19 cellular contexts compared by ENCODE assay signal in genomic region chr16:66888647-66889615, GRCh38. TPM values are rescaled to one million over a fixed set of nuclear protein-coding genes. Genes with fewer than 3 reads are reported as not detected.
DNase-seq lines count a peak whose midpoint lies in the region; ATAC-seq and TF ChIP-seq lines count a peak whose summit lies in the region.
"Had no signal": no experiment of that assay in that cellular context is flagged by ENCODE, and none has a peak within 500 bp of the region (broad histone marks: within the 10 kb centered on the region; RNA-seq: fewer than 3 reads in every experiment).

No MANE protein-coding gene starts in this region.

- no peak for DNase-seq in activated CD4-positive, alpha-beta T cell treated with anti-CD3 and anti-CD28 coated beads, Interleukin-2, amount 10 ng/mL, durations not matched to agents 24 days and 14 days
- DNase-seq in activated CD4-positive, alpha-beta T cell treated with anti-CD3 and anti-CD28 coated beads, Interleukin-2, amount 50 U/mL, for 48 hours, result no peak
- DNase-seq in left cardiac atrium (peak; percentile 2), Right ventricle myocardium superior (no peak), foreskin melanocyte (peak; percentile 44), type B pancreatic cell (ENCODE audit: extremely low spot score, unreplicated experiment) (no peak), RKO (ENCODE audit: low spot score) (no peak)
- DNase-seq: 8988T; CD8-positive, alpha-beta T cell; DMS79 treated with DMSO at 0.1 percent for 48 hours; H9; MG63; NCI-H1092 treated with DMSO at 0.1 percent for 48 hours; NCI-H2081 treated with DMSO at 0.1 percent for 48 hours; NCI-H510A treated with DMSO at 0.1 percent for 48 hours; NCI-H82 had no signal

- H3K27me3 Mint-ChIP-seq in activated CD4-positive, alpha-beta T cell treated with anti-CD3 and anti-CD28 coated beads, Interleukin-2, amount 10 ng/mL, durations not matched to agents 24 days and 14 days, result no peaks in the 10 kb centered on the region
- no peaks in the 10 kb centered on the region for H3K27me3 Mint-ChIP-seq in type B pancreatic cell

- TF ChIP-seq CTCF in type B pancreatic cell (conservative IDR thresholded peaks at IDR 0.05), result no peak

- H3K4me3 Mint-ChIP-seq in activated CD4-positive, alpha-beta T cell treated with anti-CD3 and anti-CD28 coated beads, Interleukin-2, amount 10 ng/mL, durations not matched to agents 24 days and 14 days, result no peak overlapping the region
- H3K4me3 Mint-ChIP-seq in type B pancreatic cell, result no peak overlapping the region
- H3K4me3 Mint-ChIP-seq: CD8-positive, alpha-beta T cell; H9 had no signal

- no peaks in the 10 kb centered on the region for H3K9me3 Mint-ChIP-seq in activated CD4-positive, alpha-beta T cell treated with anti-CD3 and anti-CD28 coated beads, Interleukin-2, amount 10 ng/mL, durations not matched to agents 24 days and 14 days
- H3K9me3 Mint-ChIP-seq in type B pancreatic cell, result no peaks in the 10 kb centered on the region
- H3K9me3 Mint-ChIP-seq: CD8-positive, alpha-beta T cell; H9 had no signal

- H3K4me1 Mint-ChIP-seq in activated CD4-positive, alpha-beta T cell treated with anti-CD3 and anti-CD28 coated beads, Interleukin-2, amount 10 ng/mL, durations not matched to agents 24 days and 14 days, result peaks cover 38% of the 10 kb centered on the region
- no peaks in the 10 kb centered on the region for H3K4me1 Mint-ChIP-seq in type B pancreatic cell (ENCODE audit: unreplicated experiment)

- H3K27ac Mint-ChIP-seq in activated CD4-positive, alpha-beta T cell treated with anti-CD3 and anti-CD28 coated beads, Interleukin-2, amount 10 ng/mL, durations not matched to agents 24 days and 14 days, result peak overlapping the region; percentile 20
- peak overlapping the region; percentile 29 for H3K27ac Mint-ChIP-seq in type B pancreatic cell
- H3K27ac Mint-ChIP-seq: CD8-positive, alpha-beta T cell had no signal

- ATAC-seq in left cardiac atrium (no peak), Right ventricle myocardium superior (ENCODE audit: poor library complexity) (no peak), HG03039 (IDR thresholded peaks at IDR 0.05; ENCODE audit: unreplicated experiment) (no peak)
- ATAC-seq: CD8-positive, alpha-beta T cell had no signal

- intact Hi-C loops in activated CD4-positive, alpha-beta T cell treated with anti-CD3 and anti-CD28 coated beads, Interleukin-2, amount 10 ng/mL, durations not matched to agents 24 days and 14 days (cut with micrococcal nuclease), result no loop called here
- intact Hi-C loops in left cardiac atrium (cut with DNase I) (no loop called here), Right ventricle myocardium superior (cut with DNase I) (no loop called here)

- peaks cover 55% of the 10 kb centered on the region for H3K36me3 Mint-ChIP-seq in activated CD4-positive, alpha-beta T cell treated with anti-CD3 and anti-CD28 coated beads, Interleukin-2, amount 10 ng/mL, durations not matched to agents 24 days and 14 days (ENCODE audit: low read depth)
- peaks cover 14% of the 10 kb centered on the region for H3K36me3 Mint-ChIP-seq in type B pancreatic cell

RNA-seq across cellular contexts. Expression of gene PDP2, which starts 8.6 kb away (rescaled TPM):
- total RNA-seq in activated CD4-positive, alpha-beta T cell treated with anti-CD3 and anti-CD28 coated beads, Interleukin-2, amount 10 ng/mL, durations not matched to agents 24 days and 14 days, result 48.0 and 51.8 TPM in 2 replicates
- total RNA-seq in left cardiac atrium (1 to 10 TPM; 6.8 to 8.1 TPM), Right ventricle myocardium superior (3.3 TPM), type B pancreatic cell (ENCODE audit: low replicate concordance) (16.1 and 18.5 TPM in 2 replicates)

RNA-seq across cellular contexts. Expression of gene CDH16, which starts 29.8 kb away (rescaled TPM):
- total RNA-seq in activated CD4-positive, alpha-beta T cell treated with anti-CD3 and anti-CD28 coated beads, Interleukin-2, amount 10 ng/mL, durations not matched to agents 24 days and 14 days, result not detected in 2 replicates
- total RNA-seq in left cardiac atrium (under 1 TPM; 0.39 to 0.47 TPM), Right ventricle myocardium superior (0.13 TPM), type B pancreatic cell (ENCODE audit: low replicate concordance) (0.55 and 1.7 TPM in 2 replicates)
- total RNA-seq: CD8-positive, alpha-beta T cell; G401; H9; RPMI7951 had no signal

RNA-seq across cellular contexts. Expression of gene RRAD, which starts 36.4 kb away (rescaled TPM):
- total RNA-seq in activated CD4-positive, alpha-beta T cell treated with anti-CD3 and anti-CD28 coated beads, Interleukin-2, amount 10 ng/mL, durations not matched to agents 24 days and 14 days, result 1.3 TPM in 2 replicates
- total RNA-seq in left cardiac atrium (100 to 1,000 TPM in 1 of 2 donors, 10 to 100 TPM in 1; 58.3 to 325 TPM), Right ventricle myocardium superior (95.4 TPM), type B pancreatic cell (ENCODE audit: low replicate concordance) (1.3 and 2.5 TPM in 2 replicates)
- total RNA-seq: G401 had no signal

RNA-seq across cellular contexts. Expression of gene CA7, which starts 44.7 kb away (rescaled TPM):
- 0.28 and 0.56 TPM in 2 replicates for total RNA-seq in activated CD4-positive, alpha-beta T cell treated with anti-CD3 and anti-CD28 coated beads, Interleukin-2, amount 10 ng/mL, durations not matched to agents 24 days and 14 days
- total RNA-seq in left cardiac atrium (not detected), Right ventricle myocardium superior (not detected), type B pancreatic cell (ENCODE audit: low replicate concordance) (0.70 and 1.2 TPM in 2 replicates)
- total RNA-seq: CD8-positive, alpha-beta T cell; G401; RPMI7951 had no signal

RNA-seq across cellular contexts. Expression of gene CIAO2B, which starts 45.3 kb away (rescaled TPM):
- 170 and 176 TPM in 2 replicates for total RNA-seq in activated CD4-positive, alpha-beta T cell treated with anti-CD3 and anti-CD28 coated beads, Interleukin-2, amount 10 ng/mL, durations not matched to agents 24 days and 14 days
- total RNA-seq in left cardiac atrium (100 to 1,000 TPM in 1 of 2 donors, 10 to 100 TPM in 1; 92.7 to 120 TPM), Right ventricle myocardium superior (103 TPM), type B pancreatic cell (ENCODE audit: low replicate concordance) (71.3 and 74.2 TPM in 2 replicates)

Comparison
In these comparisons a context has a peak if more than half of its experiments do, and no peak if none do; other contexts are left out.
1. DNase-seq: peak in left cardiac atrium (single experiment) and foreskin melanocyte (single experiment); none in activated CD4-positive, alpha-beta T cell treated with anti-CD3 and anti-CD28 coated beads, Interleukin-2, amount 10 ng/mL, durations not matched to agents 24 days and 14 days (single experiment), activated CD4-positive, alpha-beta T cell treated with anti-CD3 and anti-CD28 coated beads, Interleukin-2, amount 50 U/mL, for 48 hours (0 of 2), Right ventricle myocardium superior (single experiment), type B pancreatic cell (single experiment) and RKO (single experiment).
2. RNA of gene RRAD, which starts 36.4 kb away (total RNA-seq): 58.3 to 325 TPM in left cardiac atrium and 95.4 TPM in Right ventricle myocardium superior (single experiment); 1.3 to 2.5 TPM in type B pancreatic cell and 1.3 TPM in activated CD4-positive, alpha-beta T cell treated with anti-CD3 and anti-CD28 coated beads, Interleukin-2, amount 10 ng/mL, durations not matched to agents 24 days and 14 days; every median in the first group is over 10 times any median in the second.